Comparison of ENCODE assay signal across 8 cellular contexts in genomic region chr22:21867528-21868266, GRCh38. TPM values are rescaled to one million over a fixed set of nuclear protein-coding genes. Genes with fewer than 3 reads are reported as not detected.
DNase-seq lines count a peak whose midpoint lies in the region; ATAC-seq and TF ChIP-seq lines count a peak whose summit lies in the region.

Gene MAPK1 (minus strand): TSS chr22:21867645. CDS start chr22:21867440, 205 bp downstream.

- H2AFZ ChIP-seq in MM.1S (ENCODE audit: low read length) = peak within 1 kb of the TSS; percentile 57
- peak within 1 kb of the TSS; percentile 84 for H2AFZ ChIP-seq in SK-N-SH (ENCODE audit: low read depth)
- peak within 1 kb of the TSS; percentile 83 for H2AFZ ChIP-seq in osteoblast (ENCODE audit: low read length)

- H4K20me1 ChIP-seq in MM.1S (ENCODE audit: insufficient read depth, low read length) (peaks cover 35% of the 10 kb centered on the region), SK-N-SH (ENCODE audit: insufficient read depth) (peaks cover 42% of the 10 kb centered on the region), osteoblast (ENCODE audit: insufficient read depth, low read length) (peaks cover 39% of the 10 kb centered on the region)

- peak within 1 kb of the TSS; percentile 87 for H3K27ac ChIP-seq in MM.1S (ENCODE audit: low read length)
- H3K27ac ChIP-seq in SK-N-SH (ENCODE audit: low read depth in 2 of 2, low read length in 1 of 2) = peak within 1 kb of the TSS; percentile 70 to 74; a peak in 3 of 4 replicates
- H3K27ac ChIP-seq in osteoblast (ENCODE audit: low read depth, low read length) = peak within 1 kb of the TSS; percentile 91
- peak within 1 kb of the TSS; percentile 87 to 90 for H3K27ac ChIP-seq in thoracic aorta

- peaks cover 42% of the 10 kb centered on the region for H3K79me2 ChIP-seq in MM.1S (ENCODE audit: low read length)
- H3K79me2 ChIP-seq in SK-N-SH (ENCODE audit: insufficient read depth) = peaks cover 44% of the 10 kb centered on the region
- H3K79me2 ChIP-seq in osteoblast (ENCODE audit: insufficient read depth, low read length) = peaks cover 55% of the 10 kb centered on the region

- H3F3A ChIP-seq in MM.1S (ENCODE audit: insufficient read depth, low read length) (peaks cover 8% of the 10 kb centered on the region; the same call in 1 of the 2 replicates), SK-N-SH (replicated peaks; ENCODE audit: insufficient read depth) (peaks cover 4% of the 10 kb centered on the region)

- POLR2A ChIA-PET in SK-N-SH (lab: Yijun Ruan, JAX) = interaction anchor here (1.1 kb wide), 1 partner anchor 132 kb away, joined by 3 read pairs; the partner anchor contains the start of gene YPEL1

- H3K4me2 ChIP-seq in MM.1S (ENCODE audit: low read depth, low read length) = peak within 1 kb of the TSS; percentile 99
- H3K4me2 ChIP-seq in SK-N-SH = peak within 1 kb of the TSS; percentile 90
- peak within 1 kb of the TSS; percentile 96 for H3K4me2 ChIP-seq in osteoblast (ENCODE audit: insufficient read depth, low read length)

- H3K36me3 ChIP-seq in MM.1S (replicated peaks; ENCODE audit: insufficient read depth, low read length) (no peaks in the 10 kb centered on the region; the same call in none of the 2 replicates), SK-N-SH (replicated peaks in 1 of 2; ENCODE audit: control insufficient read depth in 1 of 2, insufficient read depth in 2 of 2, low read length in 1 of 2) (peaks cover 0 to 5% of the 10 kb centered on the region in 2 experiments), osteoblast (ENCODE audit: insufficient read depth, low read length) (no peaks in the 10 kb centered on the region), thoracic aorta (no peaks in the 10 kb centered on the region)

- TF ChIP-seq RAD21 in SK-N-SH (IDR thresholded peaks at IDR 0.05; ENCODE audit: low read length) = no peak

- H3K27ac Mint-ChIP-seq in activated naive CD4-positive, alpha-beta T cell treated with anti-CD3 and anti-CD28 coated beads, Interleukin-2, amount 50 U/mL, for 24 hours = peak within 1 kb of the TSS; percentile 95

- 20% methylated on average over 9 of the region's 74 CpGs for WGBS in SK-N-SH (ENCODE audit: low lambda C conversion rate)

- H3K27me3 ChIP-seq in MM.1S (replicated peaks; ENCODE audit: insufficient read depth, low read length) (peaks cover 19% of the 10 kb centered on the region), SK-N-SH (ENCODE audit: insufficient read depth) (no peaks in the 10 kb centered on the region), osteoblast (ENCODE audit: insufficient read depth, low read length) (no peaks in the 10 kb centered on the region), thoracic aorta (replicated peaks; ENCODE audit: insufficient read depth) (no peaks in the 10 kb centered on the region)

- H3K9ac ChIP-seq in MM.1S (ENCODE audit: low read length) (peak within 1 kb of the TSS; percentile 57; the same call in 1 of the 2 replicates), SK-N-SH (peak within 1 kb of the TSS; percentile 93)

- H3K9me3 ChIP-seq in MM.1S (replicated peaks; ENCODE audit: insufficient read depth, low read length) (no peaks in the 10 kb centered on the region), SK-N-SH (no peaks in the 10 kb centered on the region), osteoblast (ENCODE audit: low read depth, low read length) (no peaks in the 10 kb centered on the region), thoracic aorta (no peaks in the 10 kb centered on the region)

- H3K9me2 ChIP-seq in MM.1S (replicated peaks; ENCODE audit: insufficient read depth, low read length) = no peaks in the 10 kb centered on the region
- H3K9me2 ChIP-seq in SK-N-SH = no peaks in the 10 kb centered on the region

- H3K4me3 ChIP-seq in MM.1S (ENCODE audit: low read length) = peak within 1 kb of the TSS; percentile 90
- H3K4me3 ChIP-seq in SK-N-SH (ENCODE audit: low read depth in 2 of 2, low read length in 1 of 2) = peak within 1 kb of the TSS; percentile 84 to 93
- peak within 1 kb of the TSS; percentile 94 for H3K4me3 ChIP-seq in osteoblast (ENCODE audit: insufficient read depth, low read length)
- peak within 1 kb of the TSS; percentile 95 for H3K4me3 ChIP-seq in thoracic aorta

- no peak for TF ChIP-seq EP300 in SK-N-SH (IDR thresholded peaks at IDR 0.05; ENCODE audit: borderline replicate concordance in 1 of 2, low read depth in 1 of 2, low read length in 1 of 2)

- peak; percentile 86 for ATAC-seq in thoracic aorta (ENCODE audit: insufficient number of reproducible peaks, low FRiP score, low read depth)

- H3K4me1 Mint-ChIP-seq in activated naive CD4-positive, alpha-beta T cell treated with anti-CD3 and anti-CD28 coated beads, Interleukin-2, amount 50 U/mL, for 24 hours = peaks cover 49% of the 10 kb centered on the region

- peak; percentile 68 for DNase-seq in GM04504 (ENCODE audit: low read depth)
- DNase-seq in HCEC 1CT = peak; percentile 87
- DNase-seq in MM.1S = peak; percentile 96
- DNase-seq in SK-N-SH = peak; percentile 98
- DNase-seq in glomerular endothelial cell (ENCODE audit: extremely low read depth, low read depth, low spot score) = no peak
- DNase-seq in osteoblast (ENCODE audit: insufficient read length, low spot score, missing footprints) = peak; percentile 99
- DNase-seq in thoracic aorta (ENCODE audit: low spot score) = peak; percentile 75

- H3K4me3 Mint-ChIP-seq in activated naive CD4-positive, alpha-beta T cell treated with anti-CD3 and anti-CD28 coated beads, Interleukin-2, amount 50 U/mL, for 24 hours = peak within 1 kb of the TSS; percentile 96

- H3K27me3 Mint-ChIP-seq in activated naive CD4-positive, alpha-beta T cell treated with anti-CD3 and anti-CD28 coated beads, Interleukin-2, amount 50 U/mL, for 24 hours = no peaks in the 10 kb centered on the region

- CTCF ChIA-PET in SK-N-SH (lab: Yijun Ruan, JAX) = interaction anchor here (0.9 to 5.7 kb wide), 5 partner anchors 9 to 139 kb away, joined by 4 to 30 read pairs (median 4); partner anchors contain the start of gene PPM1F

- H3K36me3 Mint-ChIP-seq in activated naive CD4-positive, alpha-beta T cell treated with anti-CD3 and anti-CD28 coated beads, Interleukin-2, amount 50 U/mL, for 24 hours = peaks cover 7% of the 10 kb centered on the region

- no peaks in the 10 kb centered on the region for H3K9me3 Mint-ChIP-seq in activated naive CD4-positive, alpha-beta T cell treated with anti-CD3 and anti-CD28 coated beads, Interleukin-2, amount 50 U/mL, for 24 hours

- H3K4me1 ChIP-seq in MM.1S (ENCODE audit: low read length) (peaks cover 14% of the 10 kb centered on the region), SK-N-SH (ENCODE audit: control insufficient read depth in 1 of 2, insufficient read depth in 2 of 2, low read depth in 1 of 2, low read length in 1 of 2) (peaks cover 14 to 16% of the 10 kb centered on the region in 2 experiments; a peak in 3 of 4 replicates), osteoblast (ENCODE audit: insufficient read depth, low read length) (peaks cover 21% of the 10 kb centered on the region), thoracic aorta (ENCODE audit: control insufficient read depth in 1 of 2, low read depth in 2 of 2) (peaks cover 14 to 39% of the 10 kb centered on the region in 2 donors)

- TF ChIP-seq CTCF in MM.1S (IDR thresholded peaks at IDR 0.05; ENCODE audit: low read length) (0 out of 2 replicates have a peak, but pooled peaks have one; percentile 26), SK-N-SH (IDR thresholded peaks at IDR 0.05) (peak; percentile 48), osteoblast (IDR thresholded peaks at IDR 0.05; ENCODE audit: extremely low read depth, low read depth, low read length) (no peak), thoracic aorta (IDR thresholded peaks at IDR 0.05) (peak; percentile 53)

TF ChIP-seq in SK-N-SH, 30 proteins besides CTCF, POLR2A, EP300 and RAD21 (continues in another document):
- TF ChIP-seq YY1 (IDR thresholded peaks at IDR 0.05; ENCODE audit: low read depth) = 0 out of 2 replicates have a peak, but pooled peaks have one; percentile 65
- TF ChIP-seq JUND (IDR thresholded peaks at IDR 0.05) = no peak
- peak; percentile 95 for TF ChIP-seq MAX (IDR thresholded peaks at IDR 0.05; ENCODE audit: low read depth)
- no peak for TF ChIP-seq NRF1 (IDR thresholded peaks at IDR 0.05; ENCODE audit: low read depth, low read length)
- peak; percentile 24; the same call in 1 of the 2 replicates for TF ChIP-seq SIN3A (IDR thresholded peaks at IDR 0.05; ENCODE audit: borderline replicate concordance, low read depth, low read length)
- peak; percentile 33; the same call in 1 of the 2 replicates for TF ChIP-seq GABPA (IDR thresholded peaks at IDR 0.05; ENCODE audit: low read depth)
- peak; percentile 85 for TF ChIP-seq TAF1 (IDR thresholded peaks at IDR 0.05; ENCODE audit: borderline replicate concordance, low read depth, low read length)
- no peak for TF ChIP-seq EZH2phosphoT487 (IDR thresholded peaks at IDR 0.05; ENCODE audit: borderline replicate concordance, low read depth)
- peak; percentile 88 for TF ChIP-seq USF1 (IDR thresholded peaks at IDR 0.05; ENCODE audit: borderline replicate concordance, low read depth)
- 0 out of 2 replicates have a peak, but pooled peaks have one; percentile 32 for TF ChIP-seq USF2 (IDR thresholded peaks at IDR 0.05; ENCODE audit: borderline replicate concordance, low read depth, low read length)
- peak; percentile 47 for TF ChIP-seq CHD2 (IDR thresholded peaks at IDR 0.05; ENCODE audit: low read length, partially characterized antibody)
- TF ChIP-seq POLR2AphosphoS5 (IDR thresholded peaks at IDR 0.05; ENCODE audit: low read depth, low read length) = peak; percentile 79

RNA-seq across cellular contexts. Expression of gene MAPK1, which starts in this region (rescaled TPM):
- polyA plus RNA-seq in SK-N-SH (2012; rRNA removed) = 25.6 and 34.8 TPM in 2 replicates
- polyA plus RNA-seq in SK-N-SH (2012; cell fraction: cytosol; rRNA removed) = 27.8 and 32.0 TPM in 2 replicates
- polyA plus RNA-seq in SK-N-SH (2012; cell fraction: nucleus; rRNA removed) = 19.0 and 34.6 TPM in 2 replicates
- 71.1 and 81.8 TPM in 2 replicates for total RNA-seq in glomerular endothelial cell
- total RNA-seq in osteoblast = 46.3 and 61.6 TPM in 2 replicates
- 10 to 100 TPM; 61.4 to 63.1 TPM for total RNA-seq in thoracic aorta
